In the genomic region with DNA sequence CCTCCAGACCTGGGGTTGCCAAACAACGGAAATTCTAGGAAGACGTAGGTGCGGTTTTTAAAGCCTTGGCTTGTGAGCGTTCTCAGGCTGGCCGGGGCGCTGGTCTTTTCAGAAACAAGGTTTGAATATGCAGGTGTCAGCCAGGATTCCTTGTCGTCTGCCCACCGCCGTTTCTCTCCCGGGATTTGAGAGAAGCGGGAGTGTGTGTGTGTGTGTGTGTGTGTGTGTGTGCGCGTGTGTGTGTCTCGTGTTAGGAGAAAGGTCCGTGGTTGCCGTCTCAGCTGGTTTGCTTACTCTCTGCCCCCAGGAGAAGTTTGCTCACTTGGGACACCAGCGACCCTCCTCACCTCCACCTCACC, we compare ENCODE assay signal across 8 cellular contexts. TPM values are rescaled to one million over a fixed set of nuclear protein-coding genes. Genes with fewer than 3 reads are reported as not detected.
A peak's percentile ranks its signal among the peaks of the same experiment; 100 is the strongest.
DNase-seq lines count a peak whose midpoint lies in the region; ATAC-seq and TF ChIP-seq lines count a peak whose summit lies in the region.

No MANE protein-coding gene starts in this region.

- H3K9me3 ChIP-seq in Panc1 (ENCODE audit: control insufficient read depth, insufficient read depth, low read depth, low read length) (no peaks in the 10 kb centered on the region), iPS-20b (ENCODE audit: insufficient read depth, low read depth, low read length) (no peaks in the 10 kb centered on the region; the same call in 1 of the 2 replicates), thoracic aorta (no peaks in the 10 kb centered on the region), tibial artery (no peaks in the 10 kb centered on the region)

- no peaks in the 10 kb centered on the region for H3K4me1 ChIP-seq in Panc1 (ENCODE audit: control insufficient read depth, insufficient read depth, low read length)
- peaks cover 45% of the 10 kb centered on the region for H3K4me1 ChIP-seq in iPS-20b (ENCODE audit: insufficient read depth, low read length)
- H3K4me1 ChIP-seq in thoracic aorta (ENCODE audit: control insufficient read depth in 1 of 2, low read depth in 2 of 2) = peaks cover 13 to 43% of the 10 kb centered on the region in 2 donors
- H3K4me1 ChIP-seq in tibial artery = peaks cover 0 to 58% (median 45%) of the 10 kb centered on the region in 4 donors

- TF ChIP-seq CTCF in Panc1 (IDR thresholded peaks at IDR 0.05) (no peak), thoracic aorta (IDR thresholded peaks at IDR 0.05) (no peak), tibial artery (IDR thresholded peaks at IDR 0.05) (no peak)

- POLR2A ChIA-PET in Panc1 (lab: Charles Lee) = no interaction called here

- H3K27me3 Mint-ChIP-seq in activated naive CD8-positive, alpha-beta T cell = peaks cover 58% of the 10 kb centered on the region
- peaks cover 89% of the 10 kb centered on the region for H3K27me3 Mint-ChIP-seq in activated naive CD8-positive, alpha-beta T cell treated with anti-CD3 and anti-CD28 coated beads, Interleukin-2, amount 50 U/mL, for 24 hours

- no peaks in the 10 kb centered on the region for H3K36me3 ChIP-seq in Panc1 (ENCODE audit: control insufficient read depth, insufficient read depth, low read length)
- no peaks in the 10 kb centered on the region for H3K36me3 ChIP-seq in iPS-20b (ENCODE audit: insufficient read depth, low read depth, low read length)
- H3K36me3 ChIP-seq in thoracic aorta = no peaks in the 10 kb centered on the region
- H3K36me3 ChIP-seq in tibial artery = no peaks in the 10 kb centered on the region

- peaks cover 11% of the 10 kb centered on the region for H3K27me3 ChIP-seq in Panc1 (ENCODE audit: control insufficient read depth, insufficient read depth, low read length)
- peaks cover 93% of the 10 kb centered on the region for H3K27me3 ChIP-seq in iPS-20b (ENCODE audit: insufficient read depth, low read length)
- peaks cover 56% of the 10 kb centered on the region for H3K27me3 ChIP-seq in thoracic aorta (replicated peaks; ENCODE audit: insufficient read depth)
- peaks cover 5 to 90% of the 10 kb centered on the region in 2 donors for H3K27me3 ChIP-seq in tibial artery

- H3K9ac ChIP-seq in iPS-20b (ENCODE audit: low read depth, low read length) = no peak overlapping the region

- no peaks in the 10 kb centered on the region for H3K9me3 Mint-ChIP-seq in activated naive CD8-positive, alpha-beta T cell (ENCODE audit: low read depth)
- H3K9me3 Mint-ChIP-seq in activated naive CD8-positive, alpha-beta T cell treated with anti-CD3 and anti-CD28 coated beads, Interleukin-2, amount 50 U/mL, for 24 hours = peaks cover 12% of the 10 kb centered on the region

- H3K4me3 ChIP-seq in Panc1 (ENCODE audit: low read depth in 2 of 2, low read length in 2 of 2) = peak overlapping the region; percentile 59 to 80
- H3K4me3 ChIP-seq in iPS-20b (ENCODE audit: low read length) = peak overlapping the region; percentile 69
- H3K4me3 ChIP-seq in thoracic aorta = peak overlapping the region; percentile 69
- no peak overlapping the region for H3K4me3 ChIP-seq in tibial artery

- DNase-seq in activated naive CD8-positive, alpha-beta T cell treated with anti-CD3 and anti-CD28 coated beads, Interleukin-2, amount 50 U/mL, for 24 hours = no peak
- DNase-seq in Panc1 (ENCODE audit: low read depth, low spot score) = no peak
- DNase-seq in thoracic aorta (ENCODE audit: low spot score) = no peak
- DNase-seq in tibial artery = no peak
- no peak for DNase-seq in islet precursor cell
- DNase-seq in effector CD8-positive, alpha-beta T cell (lab: John Stamatoyannopoulos, UW) = no peak

- H3K4me3 Mint-ChIP-seq in activated naive CD8-positive, alpha-beta T cell = peak overlapping the region; percentile 63
- no peak overlapping the region for H3K4me3 Mint-ChIP-seq in activated naive CD8-positive, alpha-beta T cell treated with anti-CD3 and anti-CD28 coated beads, Interleukin-2, amount 50 U/mL, for 24 hours

- ATAC-seq in activated naive CD8-positive, alpha-beta T cell treated with anti-CD3 and anti-CD28 coated beads, Interleukin-2, amount 50 U/mL, for 24 hours = no peak
- ATAC-seq in Panc1 (no peak), thoracic aorta (ENCODE audit: insufficient number of reproducible peaks, low FRiP score, low read depth) (no peak)

- H3K27ac ChIP-seq in Panc1 (ENCODE audit: low read length) = no peak overlapping the region
- no peak overlapping the region for H3K27ac ChIP-seq in iPS-20b (ENCODE audit: low read length)
- no peak overlapping the region for H3K27ac ChIP-seq in thoracic aorta
- no peak overlapping the region for H3K27ac ChIP-seq in tibial artery

- intact Hi-C loops in Panc1 (cut with micrococcal nuclease; ENCODE audit: unreplicated experiment) = loop anchor here (10.0 kb wide), 1 partner anchor 639 kb away; no protein-coding TSS in a partner anchor
- intact Hi-C loops in tibial artery (cut with DNase I; ENCODE audit: low total_unique reads) = no loop called here

- H3K4me1 Mint-ChIP-seq in activated naive CD8-positive, alpha-beta T cell (ENCODE audit: low read depth) = peaks cover 51% of the 10 kb centered on the region
- H3K4me1 Mint-ChIP-seq in activated naive CD8-positive, alpha-beta T cell treated with anti-CD3 and anti-CD28 coated beads, Interleukin-2, amount 50 U/mL, for 24 hours = peaks cover 47% of the 10 kb centered on the region

- BruUV-seq in Panc1 (replicated peaks; lab: Mats Ljungman, UMichigan) = no TSS peak

- CTCF ChIA-PET in Panc1 (lab: Charles Lee) = no interaction called here

- H3K36me3 Mint-ChIP-seq in activated naive CD8-positive, alpha-beta T cell = peaks cover 2% of the 10 kb centered on the region
- H3K36me3 Mint-ChIP-seq in activated naive CD8-positive, alpha-beta T cell treated with anti-CD3 and anti-CD28 coated beads, Interleukin-2, amount 50 U/mL, for 24 hours (ENCODE audit: low read depth) = peaks cover 8% of the 10 kb centered on the region

- H3K27ac Mint-ChIP-seq in activated naive CD8-positive, alpha-beta T cell = no peak overlapping the region
- no peak overlapping the region for H3K27ac Mint-ChIP-seq in activated naive CD8-positive, alpha-beta T cell treated with anti-CD3 and anti-CD28 coated beads, Interleukin-2, amount 50 U/mL, for 24 hours

- in situ Hi-C loops in Panc1 (cut with HindIII; ENCODE audit: low pct_unique_long_range_greater_than_20kb, low sequenced_read_pairs) = no loop called here

RNA-seq across cellular contexts. Expression of a gene that starts 1.0 kb away (rescaled TPM):
- total RNA-seq in Panc1 (2021; ENCODE audit: unreplicated experiment) (0.59 TPM), thoracic aorta (not detected)
- polyA plus RNA-seq in Panc1 (2012; ENCODE audit: insufficient read length) = 0.16 TPM

Comparison
In these comparisons a context has a peak if more than half of its experiments do, and no peak if none do; other contexts are left out.
1. H3K4me3 ChIP-seq: peak in Panc1 (2 of 2), iPS-20b (single experiment) and thoracic aorta (single experiment); none in tibial artery (0 of 2).